Comparison of ENCODE assay signal across 8 cellular contexts in the genomic region with DNA sequence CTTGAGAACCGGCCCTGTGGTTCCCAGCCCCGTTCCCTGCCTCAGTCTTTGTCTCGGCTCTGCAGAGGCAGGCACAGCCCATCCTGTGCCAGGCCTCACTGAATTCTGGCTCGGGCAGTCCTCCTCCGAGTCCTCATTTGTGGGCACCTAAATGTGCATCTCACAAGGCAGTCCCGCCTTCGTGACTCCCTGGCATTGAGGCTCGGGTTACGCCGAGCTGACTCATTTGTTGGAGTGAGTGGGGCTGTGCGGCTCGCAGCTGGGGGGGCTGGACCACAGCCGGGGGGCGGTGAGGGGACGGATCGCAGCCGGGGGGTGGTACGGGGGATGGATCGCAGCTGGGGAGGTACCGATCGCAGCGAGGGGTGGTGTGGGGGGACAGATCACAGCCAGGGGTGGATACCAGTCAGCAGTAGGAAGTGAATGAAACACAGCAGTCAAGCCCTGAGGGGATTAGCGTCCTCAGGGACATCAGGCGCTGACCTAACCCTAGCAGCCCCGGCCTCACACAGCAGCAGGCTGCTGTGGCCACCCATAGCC.
A peak's percentile ranks its signal among the peaks of the same experiment; 100 is the strongest.
DNase-seq lines count a peak whose midpoint lies in the region; ATAC-seq and TF ChIP-seq lines count a peak whose summit lies in the region.

No MANE protein-coding gene starts in this region.

- H3K4me2 ChIP-seq in MM.1S (ENCODE audit: low read depth, low read length) = no peak overlapping the region

- peaks cover 11% of the 10 kb centered on the region for H3K36me3 Mint-ChIP-seq in endodermal cell (ENCODE audit: low read depth)

- no peaks in the 10 kb centered on the region for H3K27me3 Mint-ChIP-seq in endodermal cell (ENCODE audit: insufficient read depth)

- H3K9ac ChIP-seq in endodermal cell (ENCODE audit: extremely low read depth, low read length, poor library complexity, severe bottlenecking) (no peak overlapping the region), MM.1S (ENCODE audit: low read length) (no peak overlapping the region)

- H2AFZ ChIP-seq in MM.1S (ENCODE audit: low read length) = no peak overlapping the region

- 62 to 64% methylated on average over 13 to 25 of the region's 25 CpGs for WGBS in endodermal cell (ENCODE audit: insufficient coverage in 1 of 2, insufficient read length in 1 of 2), 2 experiments

- H3K36me3 ChIP-seq in endodermal cell (ENCODE audit: control insufficient read depth, insufficient read depth, low read length) (peaks cover 5% of the 10 kb centered on the region), MM.1S (replicated peaks; ENCODE audit: insufficient read depth, low read length) (no peaks in the 10 kb centered on the region)

- H3K9me3 Mint-ChIP-seq in endodermal cell = peaks cover 6% of the 10 kb centered on the region

- no peak overlapping the region for H3K4me3 Mint-ChIP-seq in endodermal cell

- H3K9me2 ChIP-seq in MM.1S (replicated peaks; ENCODE audit: insufficient read depth, low read length) = no peaks in the 10 kb centered on the region

- peaks cover 2% of the 10 kb centered on the region for H3K9me3 ChIP-seq in endodermal cell (ENCODE audit: control insufficient read depth, low read length)
- H3K9me3 ChIP-seq in MM.1S (replicated peaks; ENCODE audit: insufficient read depth, low read length) = no peaks in the 10 kb centered on the region

- H3K4me3 ChIP-seq in endodermal cell (ENCODE audit: low read length) (no peak overlapping the region), MM.1S (ENCODE audit: low read length) (no peak overlapping the region)

- no peak for TF ChIP-seq CTCF in endodermal cell (conservative IDR thresholded peaks at IDR 0.05)
- TF ChIP-seq CTCF in MM.1S (IDR thresholded peaks at IDR 0.05; ENCODE audit: low read length) = no peak

- ATAC-seq in HG02970 (IDR thresholded peaks at IDR 0.05; ENCODE audit: low FRiP score, unreplicated experiment) = no peak

- no peaks in the 10 kb centered on the region for H3K79me2 ChIP-seq in MM.1S (ENCODE audit: low read length)

- H4K20me1 ChIP-seq in MM.1S (ENCODE audit: insufficient read depth, low read length) = no peaks in the 10 kb centered on the region

- H3F3A ChIP-seq in MM.1S (ENCODE audit: insufficient read depth, low read length) = no peaks in the 10 kb centered on the region

- H3K4me1 ChIP-seq in endodermal cell (ENCODE audit: control insufficient read depth, insufficient read depth, low read length) (no peaks in the 10 kb centered on the region), MM.1S (ENCODE audit: low read length) (no peaks in the 10 kb centered on the region)

- H3K27ac ChIP-seq in endodermal cell (ENCODE audit: low read depth, low read length) (peak overlapping the region; percentile 24), MM.1S (ENCODE audit: low read length) (no peak overlapping the region)

- DNase-seq in DMS153 (lab: John Stamatoyannopoulos, UW) = peak; percentile 63
- peak; percentile 68 for DNase-seq in NCI-H2196 treated with DMSO at 0.1 percent for 48 hours (lab: John Stamatoyannopoulos, UW; ENCODE audit: unreplicated experiment)
- DNase-seq in endodermal cell = peak; percentile 73
- DNase-seq in mucosa of gallbladder (ENCODE audit: low spot score) = peak; percentile 53
- DNase-seq in MM.1S = no peak
- no peak for DNase-seq in stimulated activated CD4-positive, alpha-beta T cell treated with anti-CD3 and anti-CD28 coated beads, Interleukin-4, amount 100 ng/mL, for 1 hour
- DNase-seq in RPMI8226 = no peak

- H3K27ac Mint-ChIP-seq in endodermal cell = peak overlapping the region; percentile 52

- H3K4me1 Mint-ChIP-seq in endodermal cell = no peaks in the 10 kb centered on the region

- H3K27me3 ChIP-seq in endodermal cell (ENCODE audit: control insufficient read depth, insufficient read depth, low read length, poor library complexity, severe bottlenecking) (no peaks in the 10 kb centered on the region), MM.1S (replicated peaks; ENCODE audit: insufficient read depth, low read length) (no peaks in the 10 kb centered on the region)

Comparison
In these comparisons a context has a peak if more than half of its experiments do, and no peak if none do; other contexts are left out.
1. DNase-seq: peak in DMS153 (single experiment), NCI-H2196 treated with DMSO at 0.1 percent for 48 hours (single experiment), endodermal cell (single experiment) and mucosa of gallbladder (single experiment); none in MM.1S (single experiment), stimulated activated CD4-positive, alpha-beta T cell treated with anti-CD3 and anti-CD28 coated beads, Interleukin-4, amount 100 ng/mL, for 1 hour (single experiment) and RPMI8226 (single experiment).